ENCODE assay signal across 25 cellular contexts in the genomic region with DNA sequence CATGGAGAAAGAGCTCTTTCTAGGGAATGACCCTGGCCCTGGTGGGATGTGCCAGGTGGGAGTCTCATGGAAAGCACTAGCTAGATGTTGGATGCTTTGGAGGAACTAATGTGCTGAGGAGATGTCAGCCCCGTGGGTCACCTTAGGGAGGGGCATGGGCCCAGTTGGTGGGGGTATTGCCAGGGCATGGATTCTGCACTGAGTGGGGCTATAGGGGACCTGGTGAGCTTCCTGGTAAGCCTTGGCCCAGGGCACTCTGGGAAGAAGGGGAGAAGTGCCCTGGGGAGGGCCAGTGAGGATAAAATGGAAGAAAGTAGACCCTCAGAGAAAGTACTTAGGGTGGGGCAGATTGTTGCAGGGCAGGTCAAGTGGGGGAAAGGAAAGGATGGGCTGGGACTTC.
DNase-seq lines count a peak whose midpoint lies in the region; ATAC-seq and TF ChIP-seq lines count a peak whose summit lies in the region.
"Had no signal": no experiment of that assay in that cellular context is flagged by ENCODE, and none has a peak within 500 bp of the region (broad histone marks: within the 10 kb centered on the region; RNA-seq: fewer than 3 reads in every experiment).

No MANE protein-coding gene starts in this region.

- no peaks in the 10 kb centered on the region for H3K9me3 ChIP-seq in CD4-positive, alpha-beta T cell (ENCODE audit: control insufficient read depth, low read length)
- H3K9me3 ChIP-seq: right lobe of liver, SJCRH30, suprapubic skin had no signal

- H3K36me3 Mint-ChIP-seq in activated CD4-positive, alpha-beta T cell treated with anti-CD3 and anti-CD28 coated beads, Interleukin-2, amount 10 ng/mL, durations not matched to agents 24 days and 14 days (ENCODE audit: low read depth) = peaks cover 75% of the 10 kb centered on the region
- peaks cover 97% of the 10 kb centered on the region for H3K36me3 Mint-ChIP-seq in CD4-positive, alpha-beta T cell (ENCODE audit: low read depth)
- peaks cover 94% of the 10 kb centered on the region for H3K36me3 Mint-ChIP-seq in activated T-helper 17 cell treated with anti-CD3 and anti-CD28 coated beads, Interleukin-2, amount 50 U/mL, for 72 hours (ENCODE audit: low read depth)
- peaks cover 28% of the 10 kb centered on the region for H3K36me3 Mint-ChIP-seq in natural killer cell

- intact Hi-C loops in activated CD4-positive, alpha-beta T cell treated with anti-CD3 and anti-CD28 coated beads, Interleukin-2, amount 10 ng/mL, durations not matched to agents 24 days and 14 days (cut with micrococcal nuclease) = no loop called here
- intact Hi-C loops in CD4-positive, alpha-beta T cell (cut with DNase I, micrococcal nuclease) = no loop called here
- intact Hi-C loops in natural killer cell (cut with micrococcal nuclease) = no loop called here

- H3K27me3 Mint-ChIP-seq in activated CD4-positive, alpha-beta T cell treated with anti-CD3 and anti-CD28 coated beads, Interleukin-2, amount 10 ng/mL, durations not matched to agents 24 days and 14 days = no peaks in the 10 kb centered on the region
- no peaks in the 10 kb centered on the region for H3K27me3 Mint-ChIP-seq in CD4-positive, alpha-beta T cell
- no peaks in the 10 kb centered on the region for H3K27me3 Mint-ChIP-seq in activated T-helper 17 cell treated with anti-CD3 and anti-CD28 coated beads, Interleukin-2, amount 50 U/mL, for 72 hours
- H3K27me3 Mint-ChIP-seq in natural killer cell (ENCODE audit: low read depth in 2 of 2) = no peaks in the 10 kb centered on the region
- H3K27me3 Mint-ChIP-seq: progenitor cell of endocrine pancreas had no signal

- H3K27me3 ChIP-seq in CD4-positive, alpha-beta T cell (ENCODE audit: control insufficient read depth, insufficient read depth, low read length) = no peaks in the 10 kb centered on the region
- H3K27me3 ChIP-seq: neutrophil, right lobe of liver, SJCRH30, suprapubic skin had no signal

- no peak for TF ChIP-seq CTCF in CD4-positive, alpha-beta T cell (IDR thresholded peaks at IDR 0.05)
- no peak for TF ChIP-seq CTCF in natural killer cell (IDR thresholded peaks at IDR 0.05)

- H3K4me1 Mint-ChIP-seq in activated CD4-positive, alpha-beta T cell treated with anti-CD3 and anti-CD28 coated beads, Interleukin-2, amount 10 ng/mL, durations not matched to agents 24 days and 14 days = peaks cover 49% of the 10 kb centered on the region
- peaks cover 67% of the 10 kb centered on the region for H3K4me1 Mint-ChIP-seq in CD4-positive, alpha-beta T cell (ENCODE audit: low read depth)
- H3K4me1 Mint-ChIP-seq in activated T-helper 17 cell treated with anti-CD3 and anti-CD28 coated beads, Interleukin-2, amount 50 U/mL, for 72 hours = peaks cover 42% of the 10 kb centered on the region
- H3K4me1 Mint-ChIP-seq in natural killer cell = peaks cover 66 to 80% of the 10 kb centered on the region in 2 donors

- ATAC-seq in CD4-positive, alpha-beta T cell (ENCODE audit: poor library complexity) = no peak
- ATAC-seq in activated T-helper 17 cell treated with anti-CD3 and anti-CD28 coated beads, Interleukin-2, amount 50 U/mL, for 72 hours (replicated peaks) = no peak
- ATAC-seq in natural killer cell (no peak), GM18858 (IDR thresholded peaks at IDR 0.05; ENCODE audit: unreplicated experiment) (no peak)
- ATAC-seq: activated CD4-positive, CD25-positive, alpha-beta regulatory T cell treated with anti-CD3 and anti-CD28 coated beads, Interleukin-2, amount 50 U/mL, for 24 hours; right lobe of liver had no signal

- H3K4me3 Mint-ChIP-seq in activated CD4-positive, alpha-beta T cell treated with anti-CD3 and anti-CD28 coated beads, Interleukin-2, amount 10 ng/mL, durations not matched to agents 24 days and 14 days = no peak overlapping the region
- H3K4me3 Mint-ChIP-seq in CD4-positive, alpha-beta T cell = no peak overlapping the region
- no peak overlapping the region for H3K4me3 Mint-ChIP-seq in activated T-helper 17 cell treated with anti-CD3 and anti-CD28 coated beads, Interleukin-2, amount 50 U/mL, for 72 hours
- no peak overlapping the region for H3K4me3 Mint-ChIP-seq in natural killer cell

- H3K27ac Mint-ChIP-seq in activated CD4-positive, alpha-beta T cell treated with anti-CD3 and anti-CD28 coated beads, Interleukin-2, amount 10 ng/mL, durations not matched to agents 24 days and 14 days = peak overlapping the region; percentile 10
- H3K27ac Mint-ChIP-seq in CD4-positive, alpha-beta T cell = peak overlapping the region; percentile 85
- H3K27ac Mint-ChIP-seq in activated T-helper 17 cell treated with anti-CD3 and anti-CD28 coated beads, Interleukin-2, amount 50 U/mL, for 72 hours = peak overlapping the region; percentile 68
- H3K27ac Mint-ChIP-seq in natural killer cell = peak overlapping the region; percentile 95
- H3K27ac Mint-ChIP-seq: progenitor cell of endocrine pancreas had no signal

- no peaks in the 10 kb centered on the region for H3K9me3 Mint-ChIP-seq in activated CD4-positive, alpha-beta T cell treated with anti-CD3 and anti-CD28 coated beads, Interleukin-2, amount 10 ng/mL, durations not matched to agents 24 days and 14 days
- H3K9me3 Mint-ChIP-seq in CD4-positive, alpha-beta T cell = no peaks in the 10 kb centered on the region
- H3K9me3 Mint-ChIP-seq in activated T-helper 17 cell treated with anti-CD3 and anti-CD28 coated beads, Interleukin-2, amount 50 U/mL, for 72 hours = no peaks in the 10 kb centered on the region
- H3K9me3 Mint-ChIP-seq in natural killer cell = no peaks in the 10 kb centered on the region

- peak; percentile 47 for DNase-seq in activated CD4-positive, alpha-beta T cell treated with anti-CD3 and anti-CD28 coated beads, Interleukin-2, amount 10 ng/mL, durations not matched to agents 24 days and 14 days
- no peak for DNase-seq in activated CD4-positive, alpha-beta T cell treated with anti-CD3 and anti-CD28 coated beads for 4 hours
- no peak for DNase-seq in CD4-positive, alpha-beta T cell
- DNase-seq in natural killer cell = no peak
- DNase-seq in NCI-H2171 (lab: John Stamatoyannopoulos, UW) = no peak
- no peak for DNase-seq in ecto neural progenitor cell (ENCODE audit: low spot score)
- DNase-seq: 8988T; activated effector memory CD4-positive, alpha-beta T cell treated with anti-CD3 and anti-CD28 coated beads, Interleukin-2, amount 50 U/mL, for 16 hours; anterior cingulate cortex; hippocampal formation; MM.1S; NCI-H2081 treated with DMSO at 0.1 percent for 48 hours; NCI-H774; right lobe of liver; SJCRH30; stimulated activated CD4-positive, alpha-beta T cell treated with anti-CD3 and anti-CD28 coated beads, Interleukin-4, amount 100 ng/mL, for 1 hour had no signal

- CTCF ChIA-PET in CD4-positive, alpha-beta T cell (lab: Charles Lee) = no interaction called here

- H3K27ac ChIP-seq in CD4-positive, alpha-beta T cell (ENCODE audit: low read depth, low read length) = no peak overlapping the region
- H3K27ac ChIP-seq: coronary artery, HL-60, KMS-11, neutrophil, right lobe of liver, SJCRH30, suprapubic skin had no signal

- POLR2A ChIA-PET in CD4-positive, alpha-beta T cell (lab: Charles Lee) = interaction anchor here (1.3 kb wide), 1 partner anchor 67 kb away, joined by 4 read pairs; no protein-coding TSS in a partner anchor

Comparison
In these comparisons a context has a peak if more than half of its experiments do, and no peak if none do; other contexts are left out.
1. H3K27ac Mint-ChIP-seq: peak in every context shown above with its lines; median percentile 95 in natural killer cell; 85 in CD4-positive, alpha-beta T cell; 68 in activated T-helper 17 cell treated with anti-CD3 and anti-CD28 coated beads, Interleukin-2, amount 50 U/mL, for 72 hours; 10 in activated CD4-positive, alpha-beta T cell treated with anti-CD3 and anti-CD28 coated beads, Interleukin-2, amount 10 ng/mL, durations not matched to agents 24 days and 14 days.